In the genomic region with DNA sequence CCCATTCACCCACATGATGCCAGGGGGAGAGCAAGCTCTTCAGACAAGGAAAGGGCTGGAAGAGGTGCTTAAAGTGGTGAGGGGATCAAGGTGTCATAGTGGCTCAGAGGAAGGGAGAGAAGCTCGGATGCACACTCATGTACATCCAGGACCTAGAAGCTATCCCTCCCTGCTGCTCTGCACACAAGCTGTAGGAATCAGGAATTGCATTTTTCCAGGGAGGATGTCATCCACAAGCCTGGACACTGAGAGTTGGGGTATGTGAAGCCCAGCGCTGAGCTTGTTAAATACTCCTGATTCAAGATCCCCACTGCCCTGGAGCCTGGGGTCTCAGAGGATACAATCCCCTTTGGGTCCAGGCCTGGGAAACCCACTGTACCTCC, we compare ENCODE assay signal across 23 cellular contexts.
DNase-seq lines count a peak whose midpoint lies in the region; ATAC-seq, FAIRE-seq and TF ChIP-seq lines count a peak whose summit lies in the region.
"Had no signal": no experiment of that assay in that cellular context is flagged by ENCODE, and none has a peak within 500 bp of the region (broad histone marks: within the 10 kb centered on the region; RNA-seq: fewer than 3 reads in every experiment).

No MANE protein-coding gene starts in this region.

- peak; percentile 35 for DNase-seq in EH (ENCODE audit: low read depth)
- DNase-seq in IMR-90, result peak; percentile 37
- no peak for DNase-seq in H1 (ENCODE audit: low read depth in 1 of 2, low spot score in 2 of 2)
- DNase-seq in osteoblast (ENCODE audit: insufficient read length, low spot score, missing footprints), result peak; percentile 82
- DNase-seq in RWPE1 (ENCODE audit: low spot score), result no peak
- DNase-seq in activated T-cell treated with anti-CD3 and anti-CD28 coated beads, Interleukin-2, amount 50 U/mL, for 72 hours, result no peak
- no peak for DNase-seq in NCI-H2107 treated with DMSO at 0.1 percent for 48 hours (lab: John Stamatoyannopoulos, UW; ENCODE audit: unreplicated experiment)
- DNase-seq in left colon, result no peak
- DNase-seq: DMS53; H9; HFFc6; MM.1S; NCI-H1092; NCI-H1436; NCI-H187 treated with DMSO at 0.1 percent for 48 hours; NCI-H2107; NCI-H226; NCI-H510A treated with DMSO at 0.1 percent for 48 hours; NCI-H774; NK-92 treated with Interleukin-12 subunit alpha and Interleukin-12 subunit beta, amount 100 ng/mL, for 24 hours had no signal

- intact Hi-C loops in IMR-90 (cut with micrococcal nuclease) (no loop called here), left colon (cut with DNase I, micrococcal nuclease) (no loop called here)

- H3K27me3 Mint-ChIP-seq in activated T-cell treated with anti-CD3 and anti-CD28 coated beads, Interleukin-2, amount 50 U/mL, for 72 hours (ENCODE audit: low read depth), result no peaks in the 10 kb centered on the region

- H3K4ac ChIP-seq in IMR-90 (ENCODE audit: low read depth, low read length) (no peak overlapping the region), H1 (replicated peaks; ENCODE audit: insufficient read length, low read depth, low read length) (no peak overlapping the region)

- H3K27me3 ChIP-seq in IMR-90 (ENCODE audit: control insufficient read depth, insufficient read depth, low read length) (peaks cover 42% of the 10 kb centered on the region), H1 (replicated peaks in 1 of 4; ENCODE audit: control insufficient read depth in 3 of 4, extremely low read depth in 1 of 4, insufficient read depth in 3 of 4, low read length in 3 of 4) (peaks cover 0 to 2% (median 0%) of the 10 kb centered on the region in 4 experiments; a peak in 1 of 7 replicates), osteoblast (ENCODE audit: insufficient read depth, low read length) (peaks cover 30% of the 10 kb centered on the region)

- no peak overlapping the region for H3K23ac ChIP-seq in IMR-90 (ENCODE audit: low read depth, low read length)
- H3K23ac ChIP-seq in H1 (ENCODE audit: insufficient read length), result no peak overlapping the region

- H3K36me3 Mint-ChIP-seq in activated T-cell treated with anti-CD3 and anti-CD28 coated beads, Interleukin-2, amount 50 U/mL, for 72 hours (ENCODE audit: insufficient read depth in 2 of 2), result no peaks in the 10 kb centered on the region
- H3K36me3 Mint-ChIP-seq: CD14-positive monocyte had no signal

- H3K56ac ChIP-seq in IMR-90 (ENCODE audit: extremely low read depth, insufficient read depth, low read length) (no peak overlapping the region), H1 (replicated peaks; ENCODE audit: insufficient read length, low read depth, low read length) (no peak overlapping the region)

- no peak overlapping the region for H3K27ac Mint-ChIP-seq in activated T-cell treated with anti-CD3 and anti-CD28 coated beads, Interleukin-2, amount 50 U/mL, for 72 hours
- H3K27ac Mint-ChIP-seq: B cell, H9, HFFc6 had no signal

- no peak overlapping the region for H2AFZ ChIP-seq in IMR-90 (replicated peaks; ENCODE audit: low read length, poor library complexity)
- H2AFZ ChIP-seq in H1 (ENCODE audit: low read length), result no peak overlapping the region
- no peak overlapping the region for H2AFZ ChIP-seq in osteoblast (ENCODE audit: low read length)

- dilution Hi-C loops in IMR-90 (cut with HindIII; ENCODE audit: low sequenced_read_pairs, unreplicated experiment), result no loop called here

- no peak overlapping the region for H2BK5ac ChIP-seq in IMR-90 (ENCODE audit: low read depth, low read length, poor library complexity, severe bottlenecking)
- no peak overlapping the region for H2BK5ac ChIP-seq in H1 (ENCODE audit: low read depth, low read length)

- no peak for TF ChIP-seq EP300 in H1 (IDR thresholded peaks at IDR 0.05; ENCODE audit: borderline replicate concordance in 1 of 2, low read depth in 2 of 2, low read length in 2 of 2)

- H2BK120ac ChIP-seq in IMR-90 (ENCODE audit: low read depth, low read length) (no peak overlapping the region), H1 (replicated peaks; ENCODE audit: low read depth, low read length) (no peak overlapping the region)

- no peak overlapping the region for H4K8ac ChIP-seq in IMR-90 (ENCODE audit: low read depth in 2 of 2, low read length in 2 of 2)
- no peak overlapping the region for H4K8ac ChIP-seq in H1 (ENCODE audit: extremely low read depth, insufficient read depth, low read length)

- POLR2A ChIA-PET in IMR-90 (lab: Charles Lee; ENCODE audit: unreplicated experiment), result no interaction called here
- POLR2A ChIA-PET in H1 (lab: Charles Lee; ENCODE audit: partially characterized antibody), result interaction anchor here (1.4 kb wide), 1 partner anchor 22 kb away, joined by 3 read pairs; no protein-coding TSS in a partner anchor
- POLR2A ChIA-PET in RWPE1 (lab: Yijun Ruan, JAX; ENCODE audit: low non-redundant PET), result no interaction called here

- H3K4me3 ChIP-seq in IMR-90 (ENCODE audit: insufficient read depth, low read depth, low read length) (no peak overlapping the region), H1 (ENCODE audit: extremely low read depth in 1 of 4, insufficient read depth in 2 of 4, low read depth in 3 of 4, low read length in 4 of 4) (no peak overlapping the region), osteoblast (ENCODE audit: insufficient read depth, low read length) (no peak overlapping the region)
- H3K4me3 ChIP-seq: GM12878 had no signal

- WGBS in IMR-90 (ENCODE audit: extremely low coverage in 2 of 2, insufficient read length in 1 of 2), 2 experiments, result no CpG with 5 or more reads among the region's 2 CpGs
- WGBS in H1 (ENCODE audit: extremely low coverage in 1 of 2, insufficient coverage in 1 of 2, insufficient read length in 1 of 2, insufficient replicate concordance in 2 of 2, low coverage in 1 of 2, low lambda C conversion rate in 2 of 2, missing lambda C conversion rate in 1 of 2), 2 experiments, result 80% methylated on average over 1 of the region's 2 CpGs; no CpG with 5 or more reads in 1 of the 2 experiments

- peak overlapping the region; percentile 4; the same call in 1 of the 2 replicates for H2BK12ac ChIP-seq in H1 (ENCODE audit: low read depth, low read length)

- TF ChIP-seq RAD21 in IMR-90 (IDR thresholded peaks at IDR 0.05; ENCODE audit: low read length) (no peak), H1 (IDR thresholded peaks at IDR 0.05 in 1 of 2, conservative IDR thresholded peaks at IDR 0.05 in 1 of 2; ENCODE audit: low read depth in 2 of 2, low read length in 2 of 2) (no peak)

- no peak overlapping the region for H3K27ac ChIP-seq in IMR-90 (ENCODE audit: insufficient read depth, low read length)
- H3K27ac ChIP-seq in H1 (ENCODE audit: low read depth, low read length), result no peak overlapping the region
- H3K27ac ChIP-seq in osteoblast (ENCODE audit: low read depth, low read length), result no peak overlapping the region
- H3K27ac ChIP-seq in RWPE1, result no peak overlapping the region

- BruUV-seq in IMR-90 (replicated peaks; lab: Mats Ljungman, UMichigan), result no TSS peak

- in situ Hi-C loops in IMR-90 (cut with MboI; ENCODE audit: low sequenced_read_pairs), result no loop called here

- H3K9me3 ChIP-seq in IMR-90 (ENCODE audit: control insufficient read depth, insufficient read depth, low read length) (no peaks in the 10 kb centered on the region), H1 (ENCODE audit: insufficient read depth in 2 of 2, low read depth in 1 of 2, low read length in 1 of 2) (no peaks in the 10 kb centered on the region), osteoblast (ENCODE audit: low read depth, low read length) (no peaks in the 10 kb centered on the region)

- H2BK15ac ChIP-seq in IMR-90 (ENCODE audit: low read depth, low read length), result no peak overlapping the region
- H2BK15ac ChIP-seq in H1 (ENCODE audit: low read length), result no peak overlapping the region

- H4K20me1 ChIP-seq in IMR-90 (ENCODE audit: insufficient read depth, low read length) (no peaks in the 10 kb centered on the region), H1 (replicated peaks in 1 of 2; ENCODE audit: control insufficient read depth in 1 of 2, insufficient read depth in 2 of 2, low read length in 2 of 2) (no peaks in the 10 kb centered on the region), osteoblast (ENCODE audit: insufficient read depth, low read length) (no peaks in the 10 kb centered on the region)

- H3K14ac ChIP-seq in IMR-90 (replicated peaks; ENCODE audit: low read depth, low read length), result no peak overlapping the region
- no peak overlapping the region for H3K14ac ChIP-seq in H1 (ENCODE audit: insufficient read length)

- peak; percentile 64 for ATAC-seq in IMR-90 (ENCODE audit: low read depth)
- ATAC-seq in activated T-cell treated with anti-CD3 and anti-CD28 coated beads, Interleukin-2, amount 50 U/mL, for 72 hours (replicated peaks in 1 of 2), result no peak
- no peak for ATAC-seq in left colon
- ATAC-seq: GM12878 had no signal

- no peak overlapping the region for H2BK20ac ChIP-seq in IMR-90 (ENCODE audit: low read depth, low read length)
- H2BK20ac ChIP-seq in H1 (ENCODE audit: low read length), result 0 out of 2 replicates have a peak overlapping the region, but pooled peaks have one; percentile 13

- H3K4me1 ChIP-seq in IMR-90 (ENCODE audit: control insufficient read depth, insufficient read depth, low read length) (no peaks in the 10 kb centered on the region), H1 (replicated peaks in 1 of 4; ENCODE audit: control insufficient read depth in 3 of 4, insufficient read depth in 4 of 4, low read length in 3 of 4) (peaks cover 3 to 17% (median 11%) of the 10 kb centered on the region in 4 experiments; a peak in 6 of 7 replicates), osteoblast (ENCODE audit: insufficient read depth, low read length) (no peaks in the 10 kb centered on the region)

- FAIRE-seq in H1 (lab: Jason Lieb, UNC), result no peak
- FAIRE-seq: GM12878 had no signal

- H4K5ac ChIP-seq in IMR-90 (ENCODE audit: low read depth, low read length) (no peak overlapping the region), H1 (ENCODE audit: insufficient read length, low read depth, low read length) (no peak overlapping the region)

- peaks cover under 1% of the 10 kb centered on the region; the same call in 1 of the 2 replicates for H3K23me2 ChIP-seq in H1 (ENCODE audit: low read depth, low read length)

- no peak overlapping the region for H3K4me3 Mint-ChIP-seq in activated T-cell treated with anti-CD3 and anti-CD28 coated beads, Interleukin-2, amount 50 U/mL, for 72 hours
- H3K4me3 Mint-ChIP-seq: B cell, CD14-positive monocyte, H9, HFFc6 had no signal

- H3K4me1 Mint-ChIP-seq in activated T-cell treated with anti-CD3 and anti-CD28 coated beads, Interleukin-2, amount 50 U/mL, for 72 hours (ENCODE audit: low read depth), result no peaks in the 10 kb centered on the region

- H3K9ac ChIP-seq in IMR-90 (ENCODE audit: low read depth, low read length) (no peak overlapping the region), H1 (replicated peaks in 1 of 4; ENCODE audit: extremely low read depth in 1 of 4, low read depth in 3 of 4, low read length in 3 of 4) (no peak overlapping the region)

- H3K79me1 ChIP-seq in IMR-90 (ENCODE audit: low read depth in 1 of 2, low read length in 2 of 2) (no peaks in the 10 kb centered on the region), H1 (ENCODE audit: low read depth, low read length) (no peaks in the 10 kb centered on the region)

- TF ChIP-seq POLR2A in IMR-90 (IDR thresholded peaks at IDR 0.05; ENCODE audit: low read depth, low read length), result no peak
- TF ChIP-seq POLR2A in H1 (IDR thresholded peaks at IDR 0.05; ENCODE audit: control extremely low read depth in 1 of 2, low read depth in 2 of 2, low read length in 2 of 2), result no peak

- H3K9me3 Mint-ChIP-seq in activated T-cell treated with anti-CD3 and anti-CD28 coated beads, Interleukin-2, amount 50 U/mL, for 72 hours, result no peaks in the 10 kb centered on the region
- H3K9me3 Mint-ChIP-seq: HFFc6 had no signal

- CTCF ChIA-PET in IMR-90 (lab: Yijun Ruan, JAX), result no interaction called here
- CTCF ChIA-PET in H1 (lab: Charles Lee; ENCODE audit: partially characterized antibody), result interaction anchor here (0.9 to 13.8 kb wide), 9 partner anchors 16 to 107 kb away, joined by 3 to 163 read pairs (median 4); no protein-coding TSS in a partner anchor
- CTCF ChIA-PET in RWPE1 (lab: Yijun Ruan, JAX), result interaction anchor here (0.5 kb wide), 1 partner anchor 65 kb away, joined by 3 read pairs; no protein-coding TSS in a partner anchor

- H2AK5ac ChIP-seq in IMR-90 (ENCODE audit: low read depth, low read length) (no peak overlapping the region), H1 (ENCODE audit: low read depth, low read length) (no peak overlapping the region)

- H4K91ac ChIP-seq in IMR-90 (ENCODE audit: insufficient read depth, low read depth, low read length) (no peak overlapping the region), H1 (replicated peaks; ENCODE audit: insufficient read length, low read length) (no peak overlapping the region)

- H3K4me2 ChIP-seq in IMR-90 (ENCODE audit: low read depth, low read length) (no peak overlapping the region), H1 (ENCODE audit: insufficient read depth in 1 of 2, low read depth in 2 of 2, low read length in 2 of 2) (no peak overlapping the region), osteoblast (ENCODE audit: insufficient read depth, low read length) (no peak overlapping the region)

- H3K36me3 ChIP-seq in IMR-90 (ENCODE audit: control insufficient read depth, insufficient read depth, low read length) (no peaks in the 10 kb centered on the region), H1 (ENCODE audit: control insufficient read depth in 2 of 4, insufficient read depth in 4 of 4, low read length in 3 of 4) (no peaks in the 10 kb centered on the region), osteoblast (ENCODE audit: insufficient read depth, low read length) (no peaks in the 10 kb centered on the region)

- no peaks in the 10 kb centered on the region for H3K9me1 ChIP-seq in IMR-90 (ENCODE audit: insufficient read depth, low read length)

- H2AK9ac ChIP-seq in IMR-90 (replicated peaks; ENCODE audit: low read depth, low read length, poor library complexity), result no peak overlapping the region

- H3K79me2 ChIP-seq in H1 (ENCODE audit: control insufficient read depth in 1 of 2, insufficient read depth in 2 of 2, low read length in 2 of 2) (no peaks in the 10 kb centered on the region), osteoblast (ENCODE audit: insufficient read depth, low read length) (no peaks in the 10 kb centered on the region)

- H3K18ac ChIP-seq in IMR-90 (ENCODE audit: low read depth, low read length), result no peak overlapping the region
- no peak overlapping the region for H3K18ac ChIP-seq in H1 (ENCODE audit: extremely low read depth, low read length)

- TF ChIP-seq CTCF in IMR-90 (conservative IDR thresholded peaks at IDR 0.05; ENCODE audit: low read depth, low read length), result no peak
- TF ChIP-seq CTCF in H1 (IDR thresholded peaks at IDR 0.05; ENCODE audit: control extremely low read depth in 1 of 3, insufficient read depth in 1 of 3, low read depth in 1 of 3, low read length in 3 of 3), result no peak
- TF ChIP-seq CTCF in osteoblast (IDR thresholded peaks at IDR 0.05; ENCODE audit: extremely low read depth, low read depth, low read length), result no peak
- no peak for TF ChIP-seq CTCF in RWPE1 (conservative IDR thresholded peaks at IDR 0.05; ENCODE audit: low read depth)

Comparison
In these comparisons a context has a peak if more than half of its experiments do, and no peak if none do; other contexts are left out.
1. DNase-seq: peak in EH (single experiment), IMR-90 (single experiment) and osteoblast (single experiment); none in H1 (0 of 2), RWPE1 (single experiment), activated T-cell treated with anti-CD3 and anti-CD28 coated beads, Interleukin-2, amount 50 U/mL, for 72 hours (0 of 2), NCI-H2107 treated with DMSO at 0.1 percent for 48 hours (single experiment) and left colon (0 of 2).